ENCODE assay signal across 17 cellular contexts in the genomic region with DNA sequence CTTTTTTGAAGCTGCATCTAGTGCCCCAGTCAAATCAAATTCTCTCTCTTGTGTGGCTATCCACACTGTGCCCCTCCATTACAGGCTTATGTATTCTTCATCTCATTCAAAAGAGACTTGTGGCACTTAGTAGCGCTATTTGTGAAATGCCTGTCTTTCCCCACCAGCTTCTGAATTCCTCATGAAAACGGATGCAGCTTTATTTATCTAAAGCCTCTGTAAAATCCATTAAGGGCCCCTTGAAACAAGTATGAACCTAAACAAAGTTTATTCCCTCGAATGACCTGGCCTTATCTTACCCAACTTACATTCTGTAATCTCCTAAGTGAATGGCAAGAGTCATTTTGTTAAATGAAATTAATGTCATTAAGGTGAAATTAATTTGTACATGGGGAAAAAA.
"Had no signal": no experiment of that assay in that cellular context is flagged by ENCODE, and none has a peak within 500 bp of the region (broad histone marks: within the 10 kb centered on the region; RNA-seq: fewer than 3 reads in every experiment).

No MANE protein-coding gene starts in this region.

- H3K4me2 ChIP-seq: KMS-11 had no signal

- H3K27ac ChIP-seq: HL-60, KMS-11, RWPE1 had no signal

- DNase-seq: Kasumi-1; MM.1S; NCI-H1092 treated with DMSO at 0.1 percent for 48 hours; NCI-H1436; NCI-H187 treated with DMSO at 0.1 percent for 48 hours; NCI-H2029 treated with DMSO at 0.1 percent for 48 hours; NCI-H2171; NCI-H524; NCI-H526 treated with DMSO at 0.1 percent for 48 hours; NK-92 treated with Interleukin-12 subunit alpha and Interleukin-12 subunit beta, amount 100 ng/mL, for 24 hours; PC-3; SHP77 had no signal

- H3K9ac ChIP-seq: KMS-11 had no signal

- H3K4me3 ChIP-seq: K562 had no signal

- ATAC-seq: K562, Panc1, PC-3 had no signal
